Comparison of ENCODE assay signal across 9 cellular contexts in genomic region chr11:128928400-128928799, GRCh38. TPM values are rescaled to one million over a fixed set of nuclear protein-coding genes. Genes with fewer than 3 reads are reported as not detected.
DNase-seq lines count a peak whose midpoint lies in the region; ATAC-seq and TF ChIP-seq lines count a peak whose summit lies in the region.
"Had no signal": no experiment of that assay in that cellular context is flagged by ENCODE, and none has a peak within 500 bp of the region (broad histone marks: within the 10 kb centered on the region; RNA-seq: fewer than 3 reads in every experiment).

No MANE protein-coding gene starts in this region.

- H3K36me3 ChIP-seq in SJCRH30, result no peaks in the 10 kb centered on the region

- ATAC-seq in GM19324 (IDR thresholded peaks at IDR 0.05; ENCODE audit: low FRiP score, unreplicated experiment), result peak; percentile 96
- ATAC-seq in HG02973 (IDR thresholded peaks at IDR 0.05; ENCODE audit: unreplicated experiment), result peak; percentile 95

- DNase-seq in EL (peak; percentile 11), SJCRH30 (no peak), NCI-H146 treated with DMSO at 0.1 percent for 48 hours (lab: John Stamatoyannopoulos, UW; ENCODE audit: unreplicated experiment) (no peak), mesenteric fat pad (ENCODE audit: low spot score) (no peak), HEK293T (ENCODE audit: extremely low spot score) (no peak)
- DNase-seq in activated T-helper 2 cell treated with anti-CD3 and anti-CD28 coated beads, Interferon-gamma antibody, Interleukin-2, Interleukin-4, amounts not matched to agents 10 μg/mL and 5 μg/mL and 100 μg/mL, durations not matched to agents 14 hours and 24 hours and 36 hours (ENCODE audit: low spot score), result no peak
- DNase-seq: DND-41 had no signal

- H3K27ac ChIP-seq in SJCRH30, result peak overlapping the region; percentile 100

- intact Hi-C loops in activated T-helper 2 cell treated with anti-CD3 and anti-CD28 coated beads, Interferon-gamma antibody, Interleukin-2, Interleukin-4, amounts not matched to agents 10 μg/mL and 5 μg/mL and 100 μg/mL, durations not matched to agents 14 hours and 24 hours and 36 hours (cut with micrococcal nuclease), result no loop called here

- CTCF ChIA-PET in HEK293T (lab: Yijun Ruan, JAX), result interaction anchor here (1.2 kb wide), 1 partner anchor 43 kb away, joined by 3 read pairs; no protein-coding TSS in a partner anchor

- H3K9me3 Mint-ChIP-seq in activated T-helper 2 cell treated with anti-CD3 and anti-CD28 coated beads, Interferon-gamma antibody, Interleukin-2, Interleukin-4, amounts not matched to agents 10 μg/mL and 5 μg/mL and 100 μg/mL, durations not matched to agents 14 hours and 24 hours and 36 hours, result no peaks in the 10 kb centered on the region

- H3K9me3 ChIP-seq in SJCRH30 (replicated peaks), result no peaks in the 10 kb centered on the region

- POLR2A ChIA-PET in HEK293T (lab: Yijun Ruan, JAX), result no interaction called here

- H3K27ac Mint-ChIP-seq in activated T-helper 2 cell treated with anti-CD3 and anti-CD28 coated beads, Interferon-gamma antibody, Interleukin-2, Interleukin-4, amounts not matched to agents 10 μg/mL and 5 μg/mL and 100 μg/mL, durations not matched to agents 14 hours and 24 hours and 36 hours, result no peak overlapping the region

- peaks cover 48% of the 10 kb centered on the region for H3K4me1 ChIP-seq in SJCRH30

- H3K27me3 Mint-ChIP-seq in activated T-helper 2 cell treated with anti-CD3 and anti-CD28 coated beads, Interferon-gamma antibody, Interleukin-2, Interleukin-4, amounts not matched to agents 10 μg/mL and 5 μg/mL and 100 μg/mL, durations not matched to agents 14 hours and 24 hours and 36 hours (ENCODE audit: low read depth), result no peaks in the 10 kb centered on the region

- no peaks in the 10 kb centered on the region for H3K36me3 Mint-ChIP-seq in activated T-helper 2 cell treated with anti-CD3 and anti-CD28 coated beads, Interferon-gamma antibody, Interleukin-2, Interleukin-4, amounts not matched to agents 10 μg/mL and 5 μg/mL and 100 μg/mL, durations not matched to agents 14 hours and 24 hours and 36 hours (ENCODE audit: low read depth)

- H3K4me1 Mint-ChIP-seq in activated T-helper 2 cell treated with anti-CD3 and anti-CD28 coated beads, Interferon-gamma antibody, Interleukin-2, Interleukin-4, amounts not matched to agents 10 μg/mL and 5 μg/mL and 100 μg/mL, durations not matched to agents 14 hours and 24 hours and 36 hours (ENCODE audit: low read depth), result peaks cover 8% of the 10 kb centered on the region

- no peaks in the 10 kb centered on the region for H3K27me3 ChIP-seq in SJCRH30

- H3K4me3 Mint-ChIP-seq in activated T-helper 2 cell treated with anti-CD3 and anti-CD28 coated beads, Interferon-gamma antibody, Interleukin-2, Interleukin-4, amounts not matched to agents 10 μg/mL and 5 μg/mL and 100 μg/mL, durations not matched to agents 14 hours and 24 hours and 36 hours (ENCODE audit: low read depth), result no peak overlapping the region

- H3K4me3 ChIP-seq in SJCRH30, result no peak overlapping the region

TF ChIP-seq in HEK293T, 16 proteins besides CTCF, POLR2A, EP300 and RAD21:
- TF ChIP-seq NFRKB (IDR thresholded peaks at IDR 0.05), result no peak
- no peak for TF ChIP-seq FOXM1 (IDR thresholded peaks at IDR 0.05; ENCODE audit: borderline replicate concordance)
- TF ChIP-seq HDGF (IDR thresholded peaks at IDR 0.05; ENCODE audit: borderline replicate concordance), result no peak

RNA-seq across cellular contexts. Expression of gene TP53AIP1, which starts 14.3 kb away (rescaled TPM):
- 0.03 TPM in 1 of 2 replicates, not detected in the other for total RNA-seq in SJCRH30 (2014; rRNA removed; shearing (Covaris generic))
- 0.10 TPM for total RNA-seq in mesenteric fat pad
- total RNA-seq in activated T-helper 2 cell treated with anti-CD3 and anti-CD28 coated beads, Interferon-gamma antibody, Interleukin-2, Interleukin-4, amounts not matched to agents 10 μg/mL and 5 μg/mL and 100 μg/mL, durations not matched to agents 14 hours and 24 hours and 36 hours, result not detected in 2 replicates

RNA-seq across cellular contexts. Expression of gene KCNJ5, which starts 37.2 kb away (rescaled TPM):
- 3.1 and 3.2 TPM in 2 replicates for total RNA-seq in SJCRH30 (2014; rRNA removed; shearing (Covaris generic))
- total RNA-seq in mesenteric fat pad, result 4.6 TPM
- total RNA-seq in activated T-helper 2 cell treated with anti-CD3 and anti-CD28 coated beads, Interferon-gamma antibody, Interleukin-2, Interleukin-4, amounts not matched to agents 10 μg/mL and 5 μg/mL and 100 μg/mL, durations not matched to agents 14 hours and 24 hours and 36 hours, result not detected in 2 replicates
